Comparison of ENCODE assay signal across 34 cellular contexts in genomic region chr3:20201141-20201540, GRCh38. TPM values are rescaled to one million over a fixed set of nuclear protein-coding genes. Genes with fewer than 3 reads are reported as not detected.
"Had no signal": no experiment of that assay in that cellular context is flagged by ENCODE, and none has a peak within 500 bp of the region (broad histone marks: within the 10 kb centered on the region; RNA-seq: fewer than 3 reads in every experiment).

No MANE protein-coding gene starts in this region.

- H3K4me3 ChIP-seq: adrenal gland, ascending aorta, body of pancreas, breast epithelium, cardiac muscle cell had no signal

- H3K4me1 ChIP-seq: adrenal gland, ascending aorta, body of pancreas, breast epithelium had no signal

- H3K27me3 ChIP-seq: adrenal gland, ascending aorta, body of pancreas, brain microvascular endothelial cell, breast epithelium, cardiac muscle cell had no signal

- FAIRE-seq: astrocyte, bronchial epithelial cell had no signal

- H3K9me3 ChIP-seq: adrenal gland, ascending aorta, body of pancreas, breast epithelium had no signal

- ATAC-seq: activated naive CD4-positive, alpha-beta T cell treated with anti-CD3 and anti-CD28 coated beads, Interleukin-2, amount 50 U/mL, for 72 hours; activated naive CD8-positive, alpha-beta T cell treated with anti-CD3 and anti-CD28 coated beads, Interleukin-2, amount 50 U/mL, for 24 hours; activated T-cell treated with anti-CD3 and anti-CD28 coated beads, Interleukin-2, amount 50 U/mL, for 4 hours; activated T-cell treated with anti-CD3 and anti-CD28 coated beads, Interleukin-2, amount 50 U/mL, for 72 hours; activated T-helper 17 cell treated with anti-CD3 and anti-CD28 coated beads, Interleukin-2, amount 50 U/mL, for 72 hours; body of pancreas had no signal

- H3K27ac ChIP-seq: adrenal gland, ascending aorta, body of pancreas, brain microvascular endothelial cell, breast epithelium, cardiac muscle cell had no signal

- DNase-seq: activated effector memory CD4-positive, alpha-beta T cell treated with anti-CD3 and anti-CD28 coated beads, Interleukin-2, amount 50 U/mL, for 16 hours; activated effector memory CD4-positive, alpha-beta T cell treated with Interleukin-2 at 50 U/mL for 16 hours; activated gamma-delta T cell; activated gamma-delta T cell treated with Interleukin-2 at 50 U/mL for 16 hours; activated naive CD4-positive, alpha-beta T cell; activated naive CD4-positive, alpha-beta T cell treated with anti-CD3 and anti-CD28 coated beads for 36 hours; activated naive CD4-positive, alpha-beta T cell treated with anti-CD3 and anti-CD28 coated beads, Interleukin-2, amount 10 ng/mL, durations not matched to agents 7 days and 5 days; activated naive CD4-positive, alpha-beta T cell treated with anti-CD3 and anti-CD28 coated beads, Interleukin-2, amount 50 U/mL, for 16 hours; activated naive CD4-positive, alpha-beta T cell treated with Interleukin-2 at 50 U/mL for 16 hours; activated naive CD8-positive, alpha-beta T cell treated with anti-CD3 and anti-CD28 coated beads for 36 hours; activated naive CD8-positive, alpha-beta T cell treated with anti-CD3 and anti-CD28 coated beads, Interleukin-2, amount 10 ng/mL, durations not matched to agents 7 days and 5 days; activated naive CD8-positive, alpha-beta T cell treated with anti-CD3 and anti-CD28 coated beads, Interleukin-2, amount 50 U/mL, for 24 hours; activated T-cell treated with anti-CD3 and anti-CD28 coated beads, Interleukin-2, amount 50 U/mL, for 1 hour; activated T-cell treated with anti-CD3 and anti-CD28 coated beads, Interleukin-2, amount 50 U/mL, for 24 hours; activated T-cell treated with anti-CD3 and anti-CD28 coated beads, Interleukin-2, amount 50 U/mL, for 4 hours; activated T-cell treated with anti-CD3 and anti-CD28 coated beads, Interleukin-2, amount 50 U/mL, for 48 hours; activated T-cell treated with anti-CD3 and anti-CD28 coated beads, Interleukin-2, amount 50 U/mL, for 72 hours; adrenal gland; amniotic stem cell; amygdala; anterior cingulate cortex; aorta; body of pancreas; brain microvascular endothelial cell; caudate nucleus; central memory CD4-positive, alpha-beta T cell; cerebellar nuclear complex had no signal

- H3K36me3 ChIP-seq: adrenal gland, ascending aorta, brain microvascular endothelial cell, breast epithelium, cardiac muscle cell had no signal

RNA-seq across cellular contexts. Expression of gene SGO1, which starts 15.1 kb away (rescaled TPM):
- total RNA-seq: ascending aorta had no signal
